ENCODE assay signal across 21 cellular contexts in genomic region chr2:3644891-3645605, GRCh38. TPM values are rescaled to one million over a fixed set of nuclear protein-coding genes. Genes with fewer than 3 reads are reported as not detected.
"Had no signal": no experiment of that assay in that cellular context is flagged by ENCODE, and none has a peak within 500 bp of the region (broad histone marks: within the 10 kb centered on the region; RNA-seq: fewer than 3 reads in every experiment).

No MANE protein-coding gene starts in this region.

- H3K4me3 ChIP-seq: body of pancreas, colonic mucosa, heart right ventricle, mucosa of descending colon, ovary, right lobe of liver, thyroid gland had no signal

- H3K36me3 ChIP-seq: colonic mucosa, heart right ventricle, ovary, right lobe of liver, thyroid gland had no signal

- H3K9me3 ChIP-seq: body of pancreas, colonic mucosa, heart right ventricle, mucosa of descending colon, ovary, right lobe of liver, thyroid gland had no signal

- H3K4me1 ChIP-seq: body of pancreas, colonic mucosa, heart right ventricle, right lobe of liver had no signal

- H3K27ac ChIP-seq: body of pancreas, colonic mucosa, heart right ventricle, ovary, right lobe of liver, thyroid gland had no signal

- ATAC-seq: body of pancreas; heart right ventricle; mucosa of descending colon; right lobe of liver; stimulated activated naive B cell treated with anti-CD40 and anti-IgM and Interleukin-4, amounts not matched to agents 10 μg/mL and 1 μg/mL and 100 μg/mL, for 72 hours had no signal

- H3K27me3 ChIP-seq: body of pancreas, colonic mucosa, heart right ventricle, ovary, right lobe of liver, thyroid gland had no signal

- DNase-seq: activated CD4-positive, alpha-beta T cell treated with anti-CD3 and anti-CD28 coated beads, Interleukin-2, amount 50 U/mL, for 1 hour; activated CD4-positive, CD25-positive, alpha-beta regulatory T cell treated with anti-CD3 and anti-CD28 coated beads, Interleukin-2, amount 50 U/mL, for 72 hours; activated CD8-positive, alpha-beta memory T cell treated with anti-CD3 and anti-CD28 coated beads for 24 hours; activated CD8-positive, alpha-beta memory T cell treated with anti-CD3 and anti-CD28 coated beads, Interleukin-2, amount 50 U/mL, for 48 hours; activated gamma-delta T cell treated with Interleukin-2 at 50 U/mL for 16 hours; activated T-cell treated with anti-CD3 and anti-CD28 coated beads, Interleukin-2, amount 50 U/mL, for 48 hours; body of pancreas; central memory CD4-positive, alpha-beta T cell; colonic mucosa; foreskin melanocyte; heart right ventricle; kidney glomerular epithelial cell; mucosa of descending colon; naive B cell; stimulated activated naive B cell treated with anti-CD40 and anti-IgM and Interleukin-4, amounts not matched to agents 10 μg/mL and 1 μg/mL and 100 μg/mL, for 72 hours; thyroid gland had no signal

RNA-seq across cellular contexts. Expression of gene ALLC, which starts 13.0 kb away (rescaled TPM):
- total RNA-seq: body of pancreas, colonic mucosa, epithelial cell of proximal tubule, heart right ventricle, mucosa of descending colon, pulmonary artery endothelial cell, thyroid gland had no signal

RNA-seq across cellular contexts. Expression of gene DCDC2C, which starts 58.3 kb away (rescaled TPM):
- total RNA-seq: body of pancreas, colonic mucosa, epithelial cell of proximal tubule, liver, pulmonary artery endothelial cell, right lobe of liver had no signal
- polyA plus RNA-seq: heart right ventricle, liver had no signal
